Comparison of ENCODE assay signal across 24 cellular contexts in genomic region chr5:10593531-10594181, GRCh38. TPM values are rescaled to one million over a fixed set of nuclear protein-coding genes. Genes with fewer than 3 reads are reported as not detected.
DNase-seq lines count a peak whose midpoint lies in the region; ATAC-seq and TF ChIP-seq lines count a peak whose summit lies in the region.
"Had no signal": no experiment of that assay in that cellular context is flagged by ENCODE, and none has a peak within 500 bp of the region (broad histone marks: within the 10 kb centered on the region; RNA-seq: fewer than 3 reads in every experiment).

No MANE protein-coding gene starts in this region.

- no peaks in the 10 kb centered on the region for H3F3A ChIP-seq in GM23338 (replicated peaks; ENCODE audit: low read depth)

- WGBS in endodermal cell (ENCODE audit: insufficient coverage in 1 of 2, insufficient read length in 1 of 2), 2 experiments: 85 to 100% methylated on average over 1 to 7 of the region's 7 CpGs

- no peak overlapping the region for H3K9ac ChIP-seq in endodermal cell (ENCODE audit: extremely low read depth, low read length, poor library complexity, severe bottlenecking)
- H3K9ac ChIP-seq: BLaER1 treated with 17β-estradiol and CSF1 and Interleukin-3, amounts not matched to agents 10 nM and 100 nM had no signal

- H3K4me2 ChIP-seq in GM23338: no peak overlapping the region
- H3K4me2 ChIP-seq: BLaER1 treated with 17β-estradiol and CSF1 and Interleukin-3, amounts not matched to agents 10 nM and 100 nM had no signal

- TF ChIP-seq CTCF in GM23338 (conservative IDR thresholded peaks at IDR 0.05; ENCODE audit: low read depth in 2 of 2): peak in 1 of 2 experiments; percentile 49; a peak in 2 of 4 replicates
- peak; percentile 20 for TF ChIP-seq CTCF in endodermal cell (conservative IDR thresholded peaks at IDR 0.05)
- no peak for TF ChIP-seq CTCF in GM10266 (IDR thresholded peaks at IDR 0.05; ENCODE audit: control insufficient read depth, insufficient read depth, low read depth, missing control alignments)

- H3K27me3 Mint-ChIP-seq in GM23338 (ENCODE audit: insufficient read depth, low read depth, poor library complexity): peaks cover 7% of the 10 kb centered on the region
- H3K27me3 Mint-ChIP-seq in endodermal cell (ENCODE audit: insufficient read depth): no peaks in the 10 kb centered on the region
- no peaks in the 10 kb centered on the region for H3K27me3 Mint-ChIP-seq in stimulated activated naive B cell treated with anti-CD40 and anti-IgM and Interleukin-4, amounts not matched to agents 10 μg/mL and 1 μg/mL and 100 μg/mL, for 72 hours
- H3K27me3 Mint-ChIP-seq: IgD-negative memory B cell, naive B cell had no signal

- H3K4me1 ChIP-seq in GM23338 (ENCODE audit: insufficient read depth) (peaks cover 6% of the 10 kb centered on the region; the same call in 1 of the 2 replicates), endodermal cell (ENCODE audit: control insufficient read depth, insufficient read depth, low read length) (no peaks in the 10 kb centered on the region)

- H4K20me1 ChIP-seq in GM23338 (replicated peaks; ENCODE audit: insufficient read depth): no peaks in the 10 kb centered on the region

- DNase-seq in GM23338 (ENCODE audit: low spot score) (no peak), NCI-H226 (peak; percentile 35), endodermal cell (no peak), GM10266 (ENCODE audit: extremely low spot score) (no peak), cerebellar cortex (ENCODE audit: low spot score) (no peak)
- DNase-seq in stimulated activated naive B cell treated with anti-CD40 and anti-IgM and Interleukin-4, amounts not matched to agents 10 μg/mL and 1 μg/mL and 100 μg/mL, for 72 hours: no peak
- DNase-seq: activated CD8-positive, alpha-beta T cell treated with anti-CD3 and anti-CD28 coated beads for 36 hours; activated gamma-delta T cell; activated T-cell treated with anti-CD3 and anti-CD28 coated beads, Interleukin-2, amount 50 U/mL, for 1 hour; GOT3; left ventricle myocardium inferior; naive B cell; NCI-H1105; NCI-H2029 treated with DMSO at 0.1 percent for 48 hours; NCI-H2227 treated with DMSO at 0.1 percent for 48 hours; psoas muscle; RPMI8226; T-helper 1 cell; thyroid gland had no signal

- H3K79me2 ChIP-seq in GM23338 (replicated peaks; ENCODE audit: insufficient read depth): no peaks in the 10 kb centered on the region

- peaks cover 25% of the 10 kb centered on the region for H3K4me1 Mint-ChIP-seq in GM23338
- H3K4me1 Mint-ChIP-seq in endodermal cell: peaks cover 24% of the 10 kb centered on the region
- peaks cover 68 to 88% of the 10 kb centered on the region in 2 donors for H3K4me1 Mint-ChIP-seq in stimulated activated naive B cell treated with anti-CD40 and anti-IgM and Interleukin-4, amounts not matched to agents 10 μg/mL and 1 μg/mL and 100 μg/mL, for 72 hours

- peaks cover 2% of the 10 kb centered on the region; the same call in 1 of the 3 replicates for H3K9me3 Mint-ChIP-seq in GM23338
- H3K9me3 Mint-ChIP-seq in endodermal cell: peaks cover 8% of the 10 kb centered on the region
- H3K9me3 Mint-ChIP-seq in stimulated activated naive B cell treated with anti-CD40 and anti-IgM and Interleukin-4, amounts not matched to agents 10 μg/mL and 1 μg/mL and 100 μg/mL, for 72 hours: peaks cover 3 to 4% of the 10 kb centered on the region in 2 donors

- ATAC-seq in GM23338: peak; percentile 51
- no peak for ATAC-seq in stimulated activated naive B cell treated with anti-CD40 and anti-IgM and Interleukin-4, amounts not matched to agents 10 μg/mL and 1 μg/mL and 100 μg/mL, for 72 hours (replicated peaks)
- ATAC-seq in GM21381 (IDR thresholded peaks at IDR 0.05; ENCODE audit: unreplicated experiment): no peak
- ATAC-seq: activated CD4-positive, CD25-positive, alpha-beta regulatory T cell treated with anti-CD3 and anti-CD28 coated beads, Interleukin-2, amount 50 U/mL, for 24 hours; activated CD8-positive, alpha-beta T cell treated with anti-CD3 and anti-CD28 coated beads for 36 hours; psoas muscle had no signal

- no peaks in the 10 kb centered on the region for H3K9me2 ChIP-seq in GM23338 (ENCODE audit: insufficient read depth)

- H3K9me3 ChIP-seq in endodermal cell (ENCODE audit: control insufficient read depth, low read length): peaks cover 9% of the 10 kb centered on the region
- H3K9me3 ChIP-seq: left ventricle myocardium inferior, psoas muscle, thyroid gland had no signal

- no peaks in the 10 kb centered on the region for H3K27me3 ChIP-seq in GM23338 (ENCODE audit: insufficient read depth)
- no peaks in the 10 kb centered on the region for H3K27me3 ChIP-seq in endodermal cell (ENCODE audit: control insufficient read depth, insufficient read depth, low read length, poor library complexity, severe bottlenecking)
- H3K27me3 ChIP-seq: BLaER1 treated with 17β-estradiol and CSF1 and Interleukin-3, amounts not matched to agents 10 nM and 100 nM; thyroid gland had no signal

- H3K27ac Mint-ChIP-seq in GM23338 (no peak overlapping the region), endodermal cell (no peak overlapping the region)
- H3K27ac Mint-ChIP-seq in stimulated activated naive B cell treated with anti-CD40 and anti-IgM and Interleukin-4, amounts not matched to agents 10 μg/mL and 1 μg/mL and 100 μg/mL, for 72 hours: peak overlapping the region; percentile 65
- H3K27ac Mint-ChIP-seq: stimulated activated naive CD8-positive, alpha-beta T cell treated with anti-CD3 and anti-CD28 coated beads, Interleukin-15, Interleukin-2, amounts not matched to agents 100 ng/mL and 50 ng/mL, for 24 hours had no signal

- H3K36me3 Mint-ChIP-seq in GM23338 (ENCODE audit: low read depth) (0 out of 3 replicates have a peak, but pooled peaks cover 4% of the 10 kb centered on the region), endodermal cell (ENCODE audit: low read depth) (peaks cover 9% of the 10 kb centered on the region)
- H3K36me3 Mint-ChIP-seq in stimulated activated naive B cell treated with anti-CD40 and anti-IgM and Interleukin-4, amounts not matched to agents 10 μg/mL and 1 μg/mL and 100 μg/mL, for 72 hours: peaks cover 65 to 73% of the 10 kb centered on the region in 2 donors

- no peak overlapping the region for H2AFZ ChIP-seq in GM23338

- H3K4me3 ChIP-seq in GM23338 (no peak overlapping the region), endodermal cell (ENCODE audit: low read length) (no peak overlapping the region)
- H3K4me3 ChIP-seq: BLaER1 treated with 17β-estradiol and CSF1 and Interleukin-3, amounts not matched to agents 10 nM and 100 nM; left ventricle myocardium inferior; psoas muscle; thyroid gland had no signal

- H3K4me3 Mint-ChIP-seq in GM23338 (no peak overlapping the region), endodermal cell (no peak overlapping the region)
- peak overlapping the region in 1 of 2 donors; percentile 32 for H3K4me3 Mint-ChIP-seq in stimulated activated naive B cell treated with anti-CD40 and anti-IgM and Interleukin-4, amounts not matched to agents 10 μg/mL and 1 μg/mL and 100 μg/mL, for 72 hours
- H3K4me3 Mint-ChIP-seq: activated CD8-positive, alpha-beta T cell treated with anti-CD3 and anti-CD28 coated beads for 36 hours; stimulated activated naive CD8-positive, alpha-beta T cell treated with anti-CD3 and anti-CD28 coated beads, Interleukin-15, Interleukin-2, amounts not matched to agents 100 ng/mL and 50 ng/mL, for 24 hours had no signal

- H3K36me3 ChIP-seq in GM23338 (ENCODE audit: insufficient read depth) (no peaks in the 10 kb centered on the region), endodermal cell (ENCODE audit: control insufficient read depth, insufficient read depth, low read length) (peaks cover 3% of the 10 kb centered on the region)
- H3K36me3 ChIP-seq: left ventricle myocardium inferior, thyroid gland had no signal

- no peak overlapping the region for H3K27ac ChIP-seq in GM23338 (ENCODE audit: low read depth)
- no peak overlapping the region for H3K27ac ChIP-seq in endodermal cell (ENCODE audit: low read depth, low read length)
- H3K27ac ChIP-seq: BLaER1 treated with 17β-estradiol and CSF1 and Interleukin-3, amounts not matched to agents 10 nM and 100 nM; left ventricle myocardium inferior; psoas muscle; thyroid gland had no signal

TF ChIP-seq in GM23338, 12 proteins besides CTCF, POLR2A, EP300 and RAD21 (continues in another document):
- TF ChIP-seq STAT1 (IDR thresholded peaks at IDR 0.05; ENCODE audit: unreplicated experiment): no peak
- TF ChIP-seq EZH2 (IDR thresholded peaks at IDR 0.05; ENCODE audit: low read depth, unreplicated experiment): no peak
- no peak for TF ChIP-seq REST (IDR thresholded peaks at IDR 0.05; ENCODE audit: unreplicated experiment)
- TF ChIP-seq EZH2phosphoT487 (IDR thresholded peaks at IDR 0.05; ENCODE audit: unreplicated experiment): no peak
- TF ChIP-seq ZNF114 (CRISPR knock-in tag; IDR thresholded peaks at IDR 0.05): no peak
- no peak for TF ChIP-seq JUNB (IDR thresholded peaks at IDR 0.05; ENCODE audit: unreplicated experiment)
- no peak for TF ChIP-seq NANOG (IDR thresholded peaks at IDR 0.05; ENCODE audit: borderline replicate concordance)

RNA-seq across cellular contexts. Expression of gene ANKRD33B, which starts 29.8 kb away (rescaled TPM):
- 13.0 and 15.4 TPM in 2 replicates for total RNA-seq in GM23338 (2014; rRNA removed; shearing (Covaris generic))
- polyA plus RNA-seq in GM23338 (2016; fragmentation: Nextera tagmentation; extraction: Ambion mirVana): 2.7 and 2.9 TPM in 2 replicates
- 10 to 100 TPM; 21.9 to 37.2 TPM for total RNA-seq in endodermal cell
- 2.1 TPM for polyA plus RNA-seq in endodermal cell (2013, experiment 1 of 2)
- 1.8 TPM for polyA plus RNA-seq in endodermal cell (2013, experiment 2 of 2)
